In genomic region chr1:109937738-109938137, GRCh38 we compare ENCODE assay signal across 28 cellular contexts.
"Had no signal": no experiment of that assay in that cellular context is flagged by ENCODE, and none has a peak within 500 bp of the region (broad histone marks: within the 10 kb centered on the region; RNA-seq: fewer than 3 reads in every experiment).

No MANE protein-coding gene starts in this region.

- H3K9ac ChIP-seq: neural progenitor cell, parathyroid adenoma had no signal

- H3K27ac ChIP-seq: neural progenitor cell, ovary, parathyroid adenoma, psoas muscle, skin epidermis, spleen, suprapubic skin, testis, tibial artery, transverse colon, upper lobe of right lung, uterus had no signal

- H3K27me3 ChIP-seq: neural progenitor cell, ovary, spleen, suprapubic skin, testis, tibial artery, transverse colon, upper lobe of right lung, uterus had no signal

- H3K36me3 ChIP-seq: neural progenitor cell, ovary, spleen, suprapubic skin, tibial artery, transverse colon, upper lobe of right lung, uterus had no signal

- H3K79me2 ChIP-seq: parathyroid adenoma had no signal

- ATAC-seq: natural killer cell; psoas muscle; right cardiac atrium; sciatic nerve; stimulated activated memory B cell treated with anti-CD40 and anti-IgM and Interleukin-4, amounts not matched to agents 10 μg/mL and 1 μg/mL and 100 μg/mL, for 72 hours; stimulated activated naive CD8-positive, alpha-beta T cell treated with anti-CD3 and anti-CD28 coated beads, Interleukin-15, amount 100 ng/mL, for 72 hours; stimulated activated naive CD8-positive, alpha-beta T cell treated with anti-CD3 and anti-CD28 coated beads, Interleukin-15, Interleukin-2, amounts not matched to agents 100 U/mL and 50 U/mL, for 24 hours; upper lobe of right lung had no signal

- H3K9me3 ChIP-seq: ovary, testis, upper lobe of right lung had no signal

- H2AFZ ChIP-seq: neural progenitor cell, parathyroid adenoma had no signal

- H3K4me2 ChIP-seq: neural progenitor cell, smooth muscle cell had no signal

- DNase-seq: natural killer cell; occipital lobe; ovary; posterior cingulate gyrus; psoas muscle; right cardiac atrium; spleen; stimulated activated CD4-positive, alpha-beta T cell treated with anti-CD3 and anti-CD28 coated beads, Interleukin-12 subunit alpha, Interleukin-12 subunit beta, amount 100 ng/mL, for 4 hours; stimulated activated CD4-positive, alpha-beta T cell treated with anti-CD3 and anti-CD28 coated beads, Interleukin-1b, Interleukin-23, amount 100 ng/mL, for 48 hours; stimulated activated CD4-positive, alpha-beta T cell treated with anti-CD3 and anti-CD28 coated beads, Interleukin-4, amount 100 ng/mL, for 1 hour; stimulated activated CD4-positive, alpha-beta T cell treated with anti-CD3 and anti-CD28 coated beads, Interleukin-4, amount 100 ng/mL, for 4 hours; stimulated activated CD8-positive, alpha-beta memory T cell treated with anti-CD3 and anti-CD28 coated beads, Interleukin-4, amount 100 ng/mL, for 48 hours; stimulated activated naive CD4-positive, alpha-beta T cell; stimulated activated naive CD8-positive, alpha-beta T cell treated with anti-CD3 and anti-CD28 coated beads, Interleukin-15, amount 100 ng/mL, for 72 hours; stimulated activated naive CD8-positive, alpha-beta T cell treated with anti-CD3 and anti-CD28 coated beads, Interleukin-15, Interleukin-2, amounts not matched to agents 100 U/mL and 50 U/mL, for 24 hours; substantia nigra; testis; tibial artery; transverse colon; upper lobe of right lung; uterus had no signal

- H3K4me1 ChIP-seq: parathyroid adenoma, psoas muscle, testis, uterus had no signal

- H3K4me3 ChIP-seq: neural progenitor cell, ovary, psoas muscle, skin epidermis, smooth muscle cell, spleen, suprapubic skin, testis, tibial artery, transverse colon, upper lobe of right lung, uterus had no signal
